8 cellular contexts compared by ENCODE assay signal in the genomic region with DNA sequence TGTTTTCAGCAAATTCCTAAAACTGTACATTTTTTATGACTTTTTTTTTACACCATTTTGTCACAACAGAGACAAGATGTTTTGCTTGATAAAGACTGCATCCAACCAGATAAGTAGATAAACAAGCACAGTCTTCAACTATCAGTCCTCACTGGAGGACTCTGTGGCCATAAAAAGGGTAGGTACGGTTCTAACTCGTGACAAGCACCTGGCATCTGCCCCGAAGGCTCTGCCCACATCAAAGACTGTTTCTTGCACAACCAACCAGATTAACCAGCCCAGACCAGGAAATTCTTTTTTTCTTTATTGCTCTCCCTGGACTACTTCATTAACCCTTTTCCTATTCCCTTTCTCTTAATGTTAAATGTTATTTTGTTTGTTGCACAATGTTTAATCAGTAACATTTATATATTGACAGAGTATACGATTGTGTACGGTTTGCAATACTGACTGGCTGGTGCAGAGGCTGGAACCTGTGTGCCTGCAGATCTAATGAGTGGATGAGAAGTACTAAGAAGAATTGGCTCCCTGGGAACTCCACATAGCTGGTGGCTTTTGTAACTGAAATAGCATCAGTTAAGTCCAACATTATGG.
DNase-seq lines count a peak whose midpoint lies in the region.

No MANE protein-coding gene starts in this region.

- H3K9me3 Mint-ChIP-seq in activated CD4-positive, alpha-beta memory T cell treated with anti-CD3 and anti-CD28 coated beads, Interleukin-2, amount 10 ng/mL, durations not matched to agents 7 days and 5 days = no peaks in the 10 kb centered on the region

- CTCF ChIA-PET in activated CD4-positive, alpha-beta memory T cell treated with anti-CD3 and anti-CD28 coated beads, Interleukin-2, amount 10 ng/mL, durations not matched to agents 7 days and 5 days (lab: Charles Lee) = interaction anchor here (1.0 to 1.2 kb wide), 2 partner anchors 29 to 126 kb away, joined by 3 read pairs; no protein-coding TSS in a partner anchor

- H3K4me1 Mint-ChIP-seq in activated CD4-positive, alpha-beta memory T cell treated with anti-CD3 and anti-CD28 coated beads, Interleukin-2, amount 10 ng/mL, durations not matched to agents 7 days and 5 days = peaks cover 71% of the 10 kb centered on the region

- peak; percentile 29 for DNase-seq in CD1c-positive myeloid dendritic cell (ENCODE audit: extremely low spot score)
- DNase-seq in Kasumi-1 (lab: John Stamatoyannopoulos, UW) = peak; percentile 42 to 44
- DNase-seq in activated CD4-positive, alpha-beta memory T cell treated with anti-CD3 and anti-CD28 coated beads, Interleukin-2, amount 10 ng/mL, durations not matched to agents 7 days and 5 days = peak; percentile 62
- DNase-seq in islet precursor cell = peak; percentile 78
- DNase-seq in GM03348 (ENCODE audit: low spot score) = no peak
- no peak for DNase-seq in superior temporal gyrus (ENCODE audit: extremely low spot score)
- no peak for DNase-seq in hypothalamus (lab: John Stamatoyannopoulos, UW)
- no peak for DNase-seq in UCSD-AML1 (lab: John Stamatoyannopoulos, UW; ENCODE audit: unreplicated experiment)

- H3K27ac Mint-ChIP-seq in activated CD4-positive, alpha-beta memory T cell treated with anti-CD3 and anti-CD28 coated beads, Interleukin-2, amount 10 ng/mL, durations not matched to agents 7 days and 5 days = peak overlapping the region; percentile 89

- peaks cover 59% of the 10 kb centered on the region for H3K36me3 Mint-ChIP-seq in activated CD4-positive, alpha-beta memory T cell treated with anti-CD3 and anti-CD28 coated beads, Interleukin-2, amount 10 ng/mL, durations not matched to agents 7 days and 5 days (ENCODE audit: low read depth)

- peak overlapping the region; percentile 40 for H3K4me3 Mint-ChIP-seq in activated CD4-positive, alpha-beta memory T cell treated with anti-CD3 and anti-CD28 coated beads, Interleukin-2, amount 10 ng/mL, durations not matched to agents 7 days and 5 days

- no peaks in the 10 kb centered on the region for H3K27me3 Mint-ChIP-seq in activated CD4-positive, alpha-beta memory T cell treated with anti-CD3 and anti-CD28 coated beads, Interleukin-2, amount 10 ng/mL, durations not matched to agents 7 days and 5 days

- POLR2A ChIA-PET in activated CD4-positive, alpha-beta memory T cell treated with anti-CD3 and anti-CD28 coated beads, Interleukin-2, amount 10 ng/mL, durations not matched to agents 7 days and 5 days (lab: Charles Lee) = interaction anchor here (0.8 to 21.1 kb wide), 9 partner anchors 12 to 242 kb away, joined by 3 to 397 read pairs (median 6); a partner anchor contains a TSS

Comparison
In these comparisons a context has a peak if more than half of its experiments do, and no peak if none do; other contexts are left out.
1. DNase-seq: peak in CD1c-positive myeloid dendritic cell (single experiment), Kasumi-1 (2 of 2), activated CD4-positive, alpha-beta memory T cell treated with anti-CD3 and anti-CD28 coated beads, Interleukin-2, amount 10 ng/mL, durations not matched to agents 7 days and 5 days (single experiment) and islet precursor cell (single experiment); none in GM03348 (single experiment), superior temporal gyrus (single experiment), hypothalamus (0 of 51) and UCSD-AML1 (single experiment).